1 cellular context compared by ENCODE assay signal in genomic region chr15:66936864-66937245, GRCh38.
TF ChIP-seq lines count a peak whose summit lies in the region.

No MANE protein-coding gene starts in this region.

TF ChIP-seq in K562, 482 proteins besides CTCF, POLR2A, EP300 and RAD21 (continued from another document):
- no peak for TF ChIP-seq NR2F6 (CRISPR knock-in tag; IDR thresholded peaks at IDR 0.05)
